Comparison of ENCODE assay signal across 8 cellular contexts in genomic region chr1:89724369-89725015, GRCh38.
DNase-seq lines count a peak whose midpoint lies in the region; ATAC-seq, FAIRE-seq and TF ChIP-seq lines count a peak whose summit lies in the region.

No MANE protein-coding gene starts in this region.

- H3K79me1 ChIP-seq in trophoblast cell (ENCODE audit: low read length): no peaks in the 10 kb centered on the region

- H3K4me3 Mint-ChIP-seq in central memory CD8-positive, alpha-beta T cell: no peak overlapping the region
- H3K4me3 Mint-ChIP-seq in WTC11: no peak overlapping the region

- FAIRE-seq in GM12891 (lab: Jason Lieb, UNC): peak; percentile 55

- no peak for DNase-seq in GM12891 (ENCODE audit: insufficient read length, low spot score)
- DNase-seq in RWPE2 (ENCODE audit: low spot score): no peak
- no peak for DNase-seq in central memory CD8-positive, alpha-beta T cell (ENCODE audit: low spot score in 2 of 2)
- DNase-seq in trophoblast cell: peak; percentile 29 to 34
- no peak for DNase-seq in AG20443 (ENCODE audit: low spot score)
- no peak for DNase-seq in thyroid gland
- no peak for DNase-seq in WTC11 (ENCODE audit: low spot score)

- H3K23ac ChIP-seq in trophoblast cell (ENCODE audit: low read length): no peak overlapping the region

- H3K14ac ChIP-seq in trophoblast cell (ENCODE audit: low read length): no peak overlapping the region

- no peak overlapping the region for H4K91ac ChIP-seq in trophoblast cell (ENCODE audit: low read depth, low read length)

- H3K27ac ChIP-seq in RWPE2 (ENCODE audit: poor library complexity, severe bottlenecking) (peak overlapping the region; percentile 70), trophoblast cell (ENCODE audit: low read depth, low read length) (no peak overlapping the region), thyroid gland (peak overlapping the region in 1 of 3 donors; percentile 39)

- intact Hi-C loops in thyroid gland (cut with DNase I): no loop called here

- H3K9me3 ChIP-seq in RWPE2 (ENCODE audit: severe bottlenecking) (no peaks in the 10 kb centered on the region), trophoblast cell (ENCODE audit: insufficient read depth, low read depth, low read length) (peaks cover 1% of the 10 kb centered on the region), thyroid gland (no peaks in the 10 kb centered on the region)

- TF ChIP-seq CTCF in RWPE2 (IDR thresholded peaks at IDR 0.05; ENCODE audit: poor library complexity, severe bottlenecking) (no peak), thyroid gland (IDR thresholded peaks at IDR 0.05) (no peak), WTC11 (IDR thresholded peaks at IDR 0.05) (no peak)

- no peak overlapping the region for H4K8ac ChIP-seq in trophoblast cell (ENCODE audit: low read depth, low read length)

- no peak overlapping the region for H3K4ac ChIP-seq in trophoblast cell (ENCODE audit: low read depth, low read length)

- peaks cover 8% of the 10 kb centered on the region for H3K36me3 Mint-ChIP-seq in central memory CD8-positive, alpha-beta T cell (ENCODE audit: insufficient read depth)
- H3K36me3 Mint-ChIP-seq in WTC11: no peaks in the 10 kb centered on the region

- no peaks in the 10 kb centered on the region for H3K9me3 Mint-ChIP-seq in central memory CD8-positive, alpha-beta T cell
- H3K9me3 Mint-ChIP-seq in WTC11: no peaks in the 10 kb centered on the region

- H3K79me2 ChIP-seq in trophoblast cell (ENCODE audit: control insufficient read depth, insufficient read depth, low read length, poor library complexity): no peaks in the 10 kb centered on the region

- no peaks in the 10 kb centered on the region for H3K27me3 Mint-ChIP-seq in central memory CD8-positive, alpha-beta T cell
- peaks cover 2% of the 10 kb centered on the region; the same call in 1 of the 2 replicates for H3K27me3 Mint-ChIP-seq in WTC11 (ENCODE audit: low read depth)

- H3K4me1 Mint-ChIP-seq in central memory CD8-positive, alpha-beta T cell: peaks cover 76% of the 10 kb centered on the region
- peaks cover 2% of the 10 kb centered on the region; the same call in 1 of the 2 replicates for H3K4me1 Mint-ChIP-seq in WTC11

- H3K4me3 ChIP-seq in RWPE2 (ENCODE audit: severe bottlenecking) (no peak overlapping the region), trophoblast cell (ENCODE audit: low read depth, low read length) (no peak overlapping the region), thyroid gland (replicated peaks in 1 of 3) (no peak overlapping the region)

- H2BK12ac ChIP-seq in trophoblast cell (ENCODE audit: low read length): no peak overlapping the region

- CTCF ChIA-PET in WTC11 (lab: Charles Lee): interaction anchor here (1.4 kb wide), 1 partner anchor 38 kb away, joined by 4 read pairs; no protein-coding TSS in a partner anchor

- H3K4me1 ChIP-seq in RWPE2 (ENCODE audit: insufficient read depth, poor library complexity, severe bottlenecking): peaks cover 30% of the 10 kb centered on the region
- no peaks in the 10 kb centered on the region for H3K4me1 ChIP-seq in trophoblast cell (ENCODE audit: control insufficient read depth in 1 of 2, insufficient read depth in 2 of 2, low read length in 2 of 2)
- peaks cover 0 to 7% of the 10 kb centered on the region in 2 donors for H3K4me1 ChIP-seq in thyroid gland

- no peak overlapping the region for H3K4me2 ChIP-seq in trophoblast cell (ENCODE audit: low read length)

- H2BK5ac ChIP-seq in trophoblast cell (ENCODE audit: low read depth, low read length, poor library complexity): no peak overlapping the region

- TF ChIP-seq POLR2A in GM12891 (IDR thresholded peaks at IDR 0.05; ENCODE audit: low read depth, low read length) (no peak), thyroid gland (IDR thresholded peaks at IDR 0.05) (no peak)

- ATAC-seq in HG02759 (IDR thresholded peaks at IDR 0.05; ENCODE audit: unreplicated experiment) (peak; percentile 83), RWPE2 (ENCODE audit: low read depth) (peak; percentile 83), WTC11 (no peak)
- no peak for ATAC-seq in central memory CD8-positive, alpha-beta T cell (replicated peaks; ENCODE audit: extremely low read depth, poor library complexity, severe bottlenecking)

- no peak overlapping the region for H3K9ac ChIP-seq in trophoblast cell (ENCODE audit: low read length)

- no peak overlapping the region for H4K12ac ChIP-seq in trophoblast cell (ENCODE audit: low read depth, low read length)

- peak overlapping the region; percentile 41 for H3K27ac Mint-ChIP-seq in central memory CD8-positive, alpha-beta T cell (ENCODE audit: low read depth)
- H3K27ac Mint-ChIP-seq in WTC11: no peak overlapping the region

- H3K27me3 ChIP-seq in RWPE2 (ENCODE audit: insufficient read depth, poor library complexity, severe bottlenecking): no peaks in the 10 kb centered on the region
- no peaks in the 10 kb centered on the region for H3K27me3 ChIP-seq in trophoblast cell (ENCODE audit: insufficient read depth, low read length)
- H3K27me3 ChIP-seq in thyroid gland: no peaks in the 10 kb centered on the region

- no peak overlapping the region for H3K18ac ChIP-seq in trophoblast cell (ENCODE audit: low read length)

- no peaks in the 10 kb centered on the region for H3K36me3 ChIP-seq in RWPE2 (ENCODE audit: low read depth)
- H3K36me3 ChIP-seq in trophoblast cell (ENCODE audit: control insufficient read depth in 1 of 2, insufficient read depth in 2 of 2, low read length in 2 of 2): no peaks in the 10 kb centered on the region
- no peaks in the 10 kb centered on the region for H3K36me3 ChIP-seq in thyroid gland

- POLR2A ChIA-PET in WTC11 (lab: Charles Lee): no interaction called here

- no peak overlapping the region for H2AK5ac ChIP-seq in trophoblast cell (ENCODE audit: low read length)

- WGBS in trophoblast cell (ENCODE audit: extremely low coverage, insufficient coverage, insufficient read length): no CpG with 5 or more reads among the region's 3 CpGs
- 68 to 84% methylated on average over 3 of the region's 3 CpGs for WGBS in thyroid gland, 2 donors

- no peak overlapping the region for H2BK120ac ChIP-seq in trophoblast cell (ENCODE audit: insufficient read depth, low read length, poor library complexity)

- H2AFZ ChIP-seq in trophoblast cell (ENCODE audit: insufficient read depth, low read length, poor library complexity): no peak overlapping the region

TF ChIP-seq in GM12891, 5 proteins besides CTCF, POLR2A, EP300 and RAD21:
- TF ChIP-seq PAX5 (IDR thresholded peaks at IDR 0.05; ENCODE audit: insufficient read depth, low read length, severe bottlenecking) (no peak), TAF1 (IDR thresholded peaks at IDR 0.05; ENCODE audit: low read depth, low read length) (no peak), POLR2AphosphoS5 (IDR thresholded peaks at IDR 0.05; ENCODE audit: low read depth, low read length) (no peak), SPI1 (IDR thresholded peaks at IDR 0.05; ENCODE audit: low read depth, low read length) (peak; percentile 60), POU2F2 (IDR thresholded peaks at IDR 0.05; ENCODE audit: low read depth, low read length) (no peak)
TF ChIP-seq in GM12891: peak in this region for 1.

TF ChIP-seq in WTC11, 78 proteins besides CTCF, POLR2A, EP300 and RAD21:
- no peak for TF ChIP-seq ZNF121 (CRISPR knock-in tag; IDR thresholded peaks at IDR 0.05)
- no peak for TF ChIP-seq IRF2 (CRISPR knock-in tag; IDR thresholded peaks at IDR 0.05; ENCODE audit: borderline replicate concordance, low read depth)
- no peak for TF ChIP-seq ZNF396 (CRISPR knock-in tag; IDR thresholded peaks at IDR 0.05; ENCODE audit: borderline replicate concordance)
- TF ChIP-seq EMX1 (CRISPR knock-in tag; IDR thresholded peaks at IDR 0.05): no peak

Comparison
In these comparisons a context has a peak if more than half of its experiments do, and no peak if none do; other contexts are left out.
1. DNase-seq: peak in trophoblast cell (2 of 2); none in GM12891 (single experiment), RWPE2 (single experiment), central memory CD8-positive, alpha-beta T cell (0 of 2), AG20443 (single experiment), thyroid gland (0 of 2) and WTC11 (single experiment).
2. ATAC-seq: peak in HG02759 (single experiment) and RWPE2 (single experiment); none in central memory CD8-positive, alpha-beta T cell (single experiment) and WTC11 (single experiment).